Comparison of ENCODE assay signal across 8 cellular contexts in the genomic region with DNA sequence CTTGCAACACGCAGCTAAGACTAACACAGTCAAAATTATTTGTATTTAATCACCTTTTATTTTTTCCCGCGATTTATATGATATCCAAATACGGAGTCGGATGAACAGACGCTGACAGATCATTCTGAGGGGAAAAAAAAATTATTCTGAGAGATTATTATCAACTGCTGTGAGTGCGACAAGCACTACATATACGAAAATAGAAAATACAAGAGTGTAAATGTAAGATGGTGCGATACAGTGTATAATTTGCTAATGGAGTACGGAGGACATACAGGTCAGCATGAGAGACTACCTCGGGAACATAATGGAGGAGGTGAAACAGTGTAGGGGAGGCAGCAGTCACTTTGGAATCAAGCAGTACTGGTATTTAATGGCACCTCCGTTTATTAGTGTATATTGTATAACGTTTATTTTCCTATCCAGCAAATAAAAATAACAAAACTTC. TPM values are rescaled to one million over a fixed set of nuclear protein-coding genes. Genes with fewer than 3 reads are reported as not detected.
DNase-seq lines count a peak whose midpoint lies in the region; ATAC-seq, FAIRE-seq and TF ChIP-seq lines count a peak whose summit lies in the region.

No MANE protein-coding gene starts in this region.

- H3K4me3 Mint-ChIP-seq in central memory CD8-positive, alpha-beta T cell: peak overlapping the region; percentile 98

- H3K36me3 ChIP-seq in Loucy (ENCODE audit: insufficient read depth, low read length) (no peaks in the 10 kb centered on the region), mucosa of descending colon (ENCODE audit: low read depth) (no peaks in the 10 kb centered on the region)

- H2AFZ ChIP-seq in Loucy (ENCODE audit: low read length): peak overlapping the region; percentile 93

- H3K4me3 ChIP-seq in Loucy (ENCODE audit: low read length, poor library complexity, severe bottlenecking) (peak overlapping the region; percentile 80), mucosa of descending colon (peak overlapping the region; percentile 65)

- peak overlapping the region; percentile 80 for H3K9ac ChIP-seq in Loucy (ENCODE audit: low read depth, low read length, poor library complexity, severe bottlenecking)

- peaks cover 24% of the 10 kb centered on the region for H3K36me3 Mint-ChIP-seq in central memory CD8-positive, alpha-beta T cell (ENCODE audit: insufficient read depth)

- peaks cover 21% of the 10 kb centered on the region for H4K20me1 ChIP-seq in Loucy (ENCODE audit: insufficient read depth, low read length, poor library complexity, severe bottlenecking)

- H3K4me1 Mint-ChIP-seq in central memory CD8-positive, alpha-beta T cell: peaks cover 44% of the 10 kb centered on the region

- H3K4me1 ChIP-seq in Loucy (ENCODE audit: insufficient read depth, low read length, poor library complexity, severe bottlenecking): peaks cover 31% of the 10 kb centered on the region
- peaks cover 27% of the 10 kb centered on the region for H3K4me1 ChIP-seq in mucosa of descending colon (ENCODE audit: low read depth)

- no peaks in the 10 kb centered on the region for H3K27me3 Mint-ChIP-seq in central memory CD8-positive, alpha-beta T cell

- H3K4me2 ChIP-seq in Loucy (ENCODE audit: low read depth, low read length, poor library complexity, severe bottlenecking): peak overlapping the region; percentile 76

- FAIRE-seq in D721Med (lab: Jason Lieb, UNC): peak; percentile 73

- no peaks in the 10 kb centered on the region; the same call in 1 of the 2 replicates for H3F3A ChIP-seq in Loucy (ENCODE audit: low read depth)

- H3K27me3 ChIP-seq in Loucy (ENCODE audit: insufficient read depth, low read length, poor library complexity, severe bottlenecking): no peaks in the 10 kb centered on the region

- no peak for DNase-seq in D721Med (ENCODE audit: insufficient read length, low spot score)
- no peak for DNase-seq in central memory CD8-positive, alpha-beta T cell (ENCODE audit: low spot score in 2 of 2)
- no peak for DNase-seq in mucosa of descending colon
- no peak for DNase-seq in DMS114 treated with DMSO at 0.1 percent for 48 hours (lab: John Stamatoyannopoulos, UW; ENCODE audit: unreplicated experiment)
- no peak for DNase-seq in AG08396 (ENCODE audit: low spot score)

- H3K27ac Mint-ChIP-seq in central memory CD8-positive, alpha-beta T cell (ENCODE audit: low read depth): peak overlapping the region; percentile 84

- TF ChIP-seq CTCF in D721Med (IDR thresholded peaks at IDR 0.05; ENCODE audit: insufficient read depth, missing control alignments) (no peak), Loucy (conservative IDR thresholded peaks at IDR 0.05; ENCODE audit: low read length) (no peak), mucosa of descending colon (IDR thresholded peaks at IDR 0.05) (no peak)

- intact Hi-C loops in mucosa of descending colon (cut with DNase I, micrococcal nuclease): loop anchor here in 1 of 2 donors (5.0 kb wide), 1 partner anchor 111 kb away; the partner anchor contains the start of gene THAP9

- H3K9me3 ChIP-seq in Loucy (ENCODE audit: insufficient read depth, low read depth, low read length) (no peaks in the 10 kb centered on the region), mucosa of descending colon (no peaks in the 10 kb centered on the region)

- no peaks in the 10 kb centered on the region for H3K9me3 Mint-ChIP-seq in central memory CD8-positive, alpha-beta T cell

- ATAC-seq in central memory CD8-positive, alpha-beta T cell (replicated peaks; ENCODE audit: extremely low read depth, poor library complexity, severe bottlenecking): no peak
- no peak for ATAC-seq in mucosa of descending colon
- ATAC-seq in HG03439 (IDR thresholded peaks at IDR 0.05; ENCODE audit: unreplicated experiment): no peak
- ATAC-seq in HG03280 (IDR thresholded peaks at IDR 0.05; ENCODE audit: unreplicated experiment): no peak

- peaks cover 39% of the 10 kb centered on the region for H3K79me2 ChIP-seq in Loucy (ENCODE audit: insufficient read depth, low read length)

- H3K9me2 ChIP-seq in Loucy (replicated peaks; ENCODE audit: low read depth, low read length): no peaks in the 10 kb centered on the region

RNA-seq across cellular contexts. Expression of gene LIN54, which starts 2.8 kb away (rescaled TPM):
- total RNA-seq in mucosa of descending colon: 10 to 100 TPM; 15.6 to 16.7 (median 15.8) TPM

RNA-seq across cellular contexts. Expression of gene COPS4, which starts 21.5 kb away (rescaled TPM):
- total RNA-seq in mucosa of descending colon: 10 to 100 TPM; 16.7 to 26.1 (median 26.0) TPM
